Comparison of ENCODE assay signal across 24 cellular contexts in the genomic region with DNA sequence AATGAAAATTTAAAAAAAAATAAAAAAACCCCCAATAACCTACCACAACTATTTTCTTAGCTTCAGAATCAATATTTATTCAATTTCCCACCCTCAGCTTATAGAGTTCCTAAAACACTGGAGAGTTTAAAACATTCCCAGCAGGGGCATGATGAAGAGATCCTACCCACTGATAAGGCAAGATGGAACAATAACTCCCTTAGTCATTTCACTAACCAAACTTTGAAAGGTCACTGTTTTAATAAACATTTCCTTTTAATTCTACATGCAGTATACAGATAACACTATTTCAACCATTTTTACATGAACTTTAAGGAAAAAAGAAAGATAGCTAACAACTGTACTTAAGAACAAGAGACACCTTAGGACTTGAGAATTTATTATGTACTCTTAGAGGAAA. TPM values are rescaled to one million over a fixed set of nuclear protein-coding genes. Genes with fewer than 3 reads are reported as not detected.
DNase-seq lines count a peak whose midpoint lies in the region; ATAC-seq, FAIRE-seq and TF ChIP-seq lines count a peak whose summit lies in the region.
"Had no signal": no experiment of that assay in that cellular context is flagged by ENCODE, and none has a peak within 500 bp of the region (broad histone marks: within the 10 kb centered on the region; RNA-seq: fewer than 3 reads in every experiment).

No MANE protein-coding gene starts in this region.

- DNase-seq in SK-N-SH: no peak
- peak; percentile 53 for DNase-seq in PC-3
- DNase-seq in bronchial epithelial cell (ENCODE audit: low read depth): peak; percentile 36
- no peak for DNase-seq in osteocyte (ENCODE audit: extremely low spot score, unreplicated experiment)
- DNase-seq in amniotic stem cell (lab: John Stamatoyannopoulos, UW): no peak
- DNase-seq: activated CD4-positive, CD25-positive, alpha-beta regulatory T cell; activated naive CD8-positive, alpha-beta T cell treated with anti-CD3 and anti-CD28 coated beads, Interleukin-2, amount 10 ng/mL, durations not matched to agents 7 days and 5 days; dorsolateral prefrontal cortex; KBM-7; left cardiac atrium; NCI-H2081 treated with DMSO at 0.1 percent for 48 hours; nephron progenitor cell; spleen; stimulated activated CD8-positive, alpha-beta memory T cell treated with anti-CD3 and anti-CD28 coated beads, Interleukin-4, amount 100 ng/mL, for 48 hours had no signal

- H3K4me2 ChIP-seq in SK-N-SH: 0 out of 2 replicates have a peak overlapping the region, but pooled peaks have one; percentile 32
- peak overlapping the region; percentile 19; the same call in 1 of the 2 replicates for H3K4me2 ChIP-seq in PC-3 (ENCODE audit: low read length)

- H3K79me2 ChIP-seq in SK-N-SH (ENCODE audit: insufficient read depth) (no peaks in the 10 kb centered on the region), PC-3 (ENCODE audit: low read length) (no peaks in the 10 kb centered on the region)

- TF ChIP-seq CTCF in SK-N-SH (IDR thresholded peaks at IDR 0.05) (no peak), PC-3 (conservative IDR thresholded peaks at IDR 0.05; ENCODE audit: low read depth, low read length) (no peak), bronchial epithelial cell (IDR thresholded peaks at IDR 0.05; ENCODE audit: insufficient read depth, low read length, severe bottlenecking) (no peak), osteocyte (IDR thresholded peaks at IDR 0.05) (no peak)

- H3K9ac ChIP-seq in SK-N-SH: no peak overlapping the region
- 0 out of 2 replicates have a peak overlapping the region, but pooled peaks have one; percentile 2 for H3K9ac ChIP-seq in PC-3 (ENCODE audit: low read length)

- no peaks in the 10 kb centered on the region for H3K27me3 Mint-ChIP-seq in osteocyte (ENCODE audit: unreplicated experiment)
- H3K27me3 Mint-ChIP-seq: activated naive CD8-positive, alpha-beta T cell treated with anti-CD3 and anti-CD28 coated beads, Interleukin-2, amount 10 ng/mL, durations not matched to agents 7 days and 5 days had no signal

- H3K27ac ChIP-seq in SK-N-SH (ENCODE audit: low read depth in 2 of 2, low read length in 1 of 2): peak overlapping the region in 1 of 2 experiments; percentile 57; a peak in 2 of 4 replicates
- peak overlapping the region; percentile 55 for H3K27ac ChIP-seq in PC-3 (ENCODE audit: low read length)
- H3K27ac ChIP-seq: C4-2B, epithelial cell of prostate, spleen had no signal

- no peaks in the 10 kb centered on the region for H3K9me3 Mint-ChIP-seq in osteocyte (ENCODE audit: unreplicated experiment)
- H3K9me3 Mint-ChIP-seq: activated naive CD8-positive, alpha-beta T cell treated with anti-CD3 and anti-CD28 coated beads, Interleukin-2, amount 10 ng/mL, durations not matched to agents 7 days and 5 days; mesothelial cell of epicardium had no signal

- H4K20me1 ChIP-seq in SK-N-SH (ENCODE audit: insufficient read depth) (no peaks in the 10 kb centered on the region), PC-3 (ENCODE audit: low read length) (no peaks in the 10 kb centered on the region)

- peaks cover 15% of the 10 kb centered on the region for H3F3A ChIP-seq in SK-N-SH (replicated peaks; ENCODE audit: insufficient read depth)
- H3F3A ChIP-seq in PC-3 (ENCODE audit: low read length, unreplicated experiment): no peaks in the 10 kb centered on the region

- TF ChIP-seq EP300 in SK-N-SH (IDR thresholded peaks at IDR 0.05; ENCODE audit: borderline replicate concordance in 1 of 2, low read depth in 1 of 2, low read length in 1 of 2): no peak

- CTCF ChIA-PET in SK-N-SH (lab: Yijun Ruan, JAX) (interaction anchor here (0.6 to 1.4 kb wide), 2 partner anchors 9 to 172 kb away, joined by 3 read pairs; no protein-coding TSS in a partner anchor), PC-3 (lab: Charles Lee) (interaction anchor here (0.6 kb wide), 1 partner anchor 127 kb away, joined by 3 read pairs; the partner anchor contains the start of gene ZCCHC9)

- H3K27ac Mint-ChIP-seq in osteocyte (ENCODE audit: unreplicated experiment): peak overlapping the region; percentile 77
- H3K27ac Mint-ChIP-seq: activated naive CD8-positive, alpha-beta T cell treated with anti-CD3 and anti-CD28 coated beads, Interleukin-2, amount 10 ng/mL, durations not matched to agents 7 days and 5 days; mesothelial cell of epicardium; nephron progenitor cell had no signal

- ATAC-seq in SK-N-SH treated with all-trans-retinoic acid at 6 μM for 48 hours (no peak), PC-3 (peak; percentile 64), GM18519 (IDR thresholded peaks at IDR 0.05; ENCODE audit: low FRiP score, unreplicated experiment) (no peak), HG02870 (IDR thresholded peaks at IDR 0.05; ENCODE audit: unreplicated experiment) (no peak)
- ATAC-seq: left cardiac atrium had no signal

- no peak for FAIRE-seq in bronchial epithelial cell (lab: Jason Lieb, UNC)
- FAIRE-seq: urothelium cell line had no signal

- H3K9me3 ChIP-seq in SK-N-SH (no peaks in the 10 kb centered on the region), PC-3 (ENCODE audit: low read length) (no peaks in the 10 kb centered on the region)
- H3K9me3 ChIP-seq: spleen had no signal

- H2AFZ ChIP-seq in SK-N-SH (ENCODE audit: low read depth) (no peak overlapping the region), PC-3 (ENCODE audit: low read length) (no peak overlapping the region)

- peaks cover 2 to 17% of the 10 kb centered on the region in 2 experiments for H3K4me1 ChIP-seq in SK-N-SH (ENCODE audit: control insufficient read depth in 1 of 2, insufficient read depth in 2 of 2, low read depth in 1 of 2, low read length in 1 of 2)
- peaks cover 42% of the 10 kb centered on the region for H3K4me1 ChIP-seq in PC-3 (ENCODE audit: insufficient read depth, low read length)

- H3K4me3 ChIP-seq in SK-N-SH (ENCODE audit: low read depth in 2 of 2, low read length in 1 of 2): no peak overlapping the region
- no peak overlapping the region for H3K4me3 ChIP-seq in PC-3 (ENCODE audit: low read length)
- H3K4me3 ChIP-seq in bronchial epithelial cell (ENCODE audit: low read depth, low read length): no peak overlapping the region
- H3K4me3 ChIP-seq: dorsolateral prefrontal cortex, spleen had no signal

- TF ChIP-seq RAD21 in SK-N-SH (IDR thresholded peaks at IDR 0.05; ENCODE audit: low read length): no peak

- BruUV-seq in PC-3 (replicated peaks; lab: Mats Ljungman, UMichigan): no TSS peak

- H3K36me3 ChIP-seq in SK-N-SH (replicated peaks in 1 of 2; ENCODE audit: control insufficient read depth in 1 of 2, insufficient read depth in 2 of 2, low read length in 1 of 2) (no peaks in the 10 kb centered on the region), PC-3 (ENCODE audit: low read depth, low read length) (no peaks in the 10 kb centered on the region), bronchial epithelial cell (ENCODE audit: control insufficient read depth, insufficient read depth, low read length) (no peaks in the 10 kb centered on the region)

- intact Hi-C loops in PC-3 (cut with micrococcal nuclease): loop anchor here (2.0 to 10.0 kb wide), 5 partner anchors 22 to 798 kb away; partner anchors contain the start of gene ATG10

- H3K27me3 ChIP-seq in SK-N-SH (ENCODE audit: insufficient read depth) (no peaks in the 10 kb centered on the region), PC-3 (ENCODE audit: low read length) (no peaks in the 10 kb centered on the region), bronchial epithelial cell (ENCODE audit: control insufficient read depth, insufficient read depth, low read length) (no peaks in the 10 kb centered on the region)
- H3K27me3 ChIP-seq: dorsolateral prefrontal cortex, spleen had no signal

- no peaks in the 10 kb centered on the region for H3K9me2 ChIP-seq in SK-N-SH
- H3K9me2 ChIP-seq in PC-3 (replicated peaks; ENCODE audit: low read length): no peaks in the 10 kb centered on the region

- POLR2A ChIA-PET in SK-N-SH (lab: Yijun Ruan, JAX) (no interaction called here), PC-3 (lab: Charles Lee; ENCODE audit: unreplicated experiment) (interaction anchor here (0.6 kb wide), 1 partner anchor 736 kb away, joined by 3 read pairs; no protein-coding TSS in a partner anchor)

- H3K4me3 Mint-ChIP-seq in osteocyte (ENCODE audit: unreplicated experiment): no peak overlapping the region
- H3K4me3 Mint-ChIP-seq: activated naive CD8-positive, alpha-beta T cell treated with anti-CD3 and anti-CD28 coated beads, Interleukin-2, amount 10 ng/mL, durations not matched to agents 7 days and 5 days; mesothelial cell of epicardium; nephron progenitor cell had no signal

- peaks cover 42% of the 10 kb centered on the region for H3K4me1 Mint-ChIP-seq in osteocyte (ENCODE audit: unreplicated experiment)

- H3K36me3 Mint-ChIP-seq in osteocyte (ENCODE audit: unreplicated experiment): peaks cover 8% of the 10 kb centered on the region
- H3K36me3 Mint-ChIP-seq: activated naive CD8-positive, alpha-beta T cell treated with anti-CD3 and anti-CD28 coated beads, Interleukin-2, amount 10 ng/mL, durations not matched to agents 7 days and 5 days had no signal

TF ChIP-seq in SK-N-SH, 30 proteins besides CTCF, POLR2A, EP300 and RAD21:
- TF ChIP-seq IRF3 (IDR thresholded peaks at IDR 0.05; ENCODE audit: low read depth, low read length) (no peak), TCF12 (IDR thresholded peaks at IDR 0.05) (peak; percentile 27; the same call in 1 of the 2 replicates)
TF ChIP-seq in SK-N-SH: peak in this region for 1.

TF ChIP-seq in SK-N-SH treated with all-trans-retinoic acid at 6 μM for 48 hours, 23 proteins besides CTCF, POLR2A, EP300 and RAD21:
- no peak for TF ChIP-seq GLIS3 (CRISPR knock-in tag; IDR thresholded peaks at IDR 0.05)

RNA-seq across cellular contexts. Expression of gene ACOT12, which starts 34.9 kb away (rescaled TPM):
- 0.07 and 0.19 TPM in 2 replicates for polyA plus RNA-seq in SK-N-SH (2012; rRNA removed)
- polyA plus RNA-seq in SK-N-SH (2012; cell fraction: cytosol; rRNA removed): 0.03 TPM in 1 of 2 replicates, not detected in the other
- polyA plus RNA-seq in SK-N-SH (2012; cell fraction: nucleus; rRNA removed): 0.23 TPM in 1 of 2 replicates, not detected in the other
- total RNA-seq in PC-3 (2014; rRNA removed): not detected in 2 replicates
- not detected in 2 replicates for total RNA-seq in bronchial epithelial cell
- not detected in 2 replicates for total RNA-seq in osteocyte
- total RNA-seq: activated naive CD8-positive, alpha-beta T cell treated with anti-CD3 and anti-CD28 coated beads, Interleukin-2, amount 10 ng/mL, durations not matched to agents 7 days and 5 days; cardiac septum; left cardiac atrium; mesothelial cell of epicardium; spleen; subcutaneous adipose tissue; T-helper 2 cell treated with Interferon-gamma antibody and Interleukin-4, amounts not matched to agents 100 ng/mL and 5 ng/mL, for 36 hours had no signal

Comparison
In these comparisons a context has a peak if more than half of its experiments do, and no peak if none do; other contexts are left out.
1. DNase-seq: peak in PC-3 (single experiment) and bronchial epithelial cell (single experiment); none in SK-N-SH (single experiment), osteocyte (single experiment) and amniotic stem cell (single experiment).